In genomic region chr20:64078934-64079272, GRCh38 we compare ENCODE assay signal across 8 cellular contexts. TPM values are rescaled to one million over a fixed set of nuclear protein-coding genes. Genes with fewer than 3 reads are reported as not detected.
A peak's percentile ranks its signal among the peaks of the same experiment; 100 is the strongest.
DNase-seq lines count a peak whose midpoint lies in the region; ATAC-seq and TF ChIP-seq lines count a peak whose summit lies in the region.

No MANE protein-coding gene starts in this region.

- H3K36me3 ChIP-seq in Karpas-422 (ENCODE audit: insufficient read depth, low read length), result peaks cover 10% of the 10 kb centered on the region

- H3K27ac Mint-ChIP-seq in natural killer cell, result peak overlapping the region; percentile 82 to 92

- CTCF ChIA-PET in AG04450 (lab: Charles Lee), result interaction anchor here (0.8 to 1.8 kb wide), 3 partner anchors 9 to 41 kb away, joined by 3 to 5 read pairs (median 4); no protein-coding TSS in a partner anchor

- no peaks in the 10 kb centered on the region for H3K27me3 Mint-ChIP-seq in natural killer cell (ENCODE audit: low read depth in 2 of 2)

- H3K4me3 Mint-ChIP-seq in natural killer cell, result peak overlapping the region; percentile 90

- peaks cover 19% of the 10 kb centered on the region for H3K79me2 ChIP-seq in Karpas-422 (ENCODE audit: low read length)

- peaks cover 21 to 58% of the 10 kb centered on the region in 2 donors for H3K4me1 Mint-ChIP-seq in natural killer cell

- H3K27ac ChIP-seq in AG04450 (ENCODE audit: low read depth, low read length) (no peak overlapping the region), Karpas-422 (ENCODE audit: low read length) (peak overlapping the region; percentile 100), coronary artery (peak overlapping the region; percentile 58 to 92)

- no peaks in the 10 kb centered on the region for H4K20me1 ChIP-seq in Karpas-422 (ENCODE audit: insufficient read depth, low read depth, low read length)

- ATAC-seq in natural killer cell, result no peak

- no peak for TF ChIP-seq CTCF in AG04450 (IDR thresholded peaks at IDR 0.05; ENCODE audit: low read depth, low read length)
- TF ChIP-seq CTCF in coronary artery (IDR thresholded peaks at IDR 0.05), result no peak
- no peak for TF ChIP-seq CTCF in natural killer cell (IDR thresholded peaks at IDR 0.05)

- DNase-seq in AG04450 (ENCODE audit: low read depth, low spot score) (no peak), Karpas-422 (no peak), coronary artery (ENCODE audit: low spot score) (no peak), natural killer cell (no peak), NOMO-1 (lab: John Stamatoyannopoulos, UW; ENCODE audit: unreplicated experiment in 2 of 2) (no peak), posterior cingulate gyrus (no peak)
- DNase-seq in central memory CD4-positive, alpha-beta T cell, result no peak
- no peak for DNase-seq in activated CD8-positive, alpha-beta memory T cell treated with anti-CD3 and anti-CD28 coated beads, Interleukin-2, amount 50 U/mL, for 48 hours

- no peaks in the 10 kb centered on the region for H3K36me3 Mint-ChIP-seq in natural killer cell

- H3K4me1 ChIP-seq in Karpas-422 (ENCODE audit: low read length), result peaks cover 71% of the 10 kb centered on the region

- no peaks in the 10 kb centered on the region for H3K9me2 ChIP-seq in Karpas-422 (replicated peaks; ENCODE audit: insufficient read depth, low read length)

- no peaks in the 10 kb centered on the region for H3K9me3 Mint-ChIP-seq in natural killer cell

- intact Hi-C loops in natural killer cell (cut with micrococcal nuclease), result no loop called here
- intact Hi-C loops in posterior cingulate gyrus (cut with DNase I), result no loop called here

- H3K4me2 ChIP-seq in Karpas-422 (ENCODE audit: low read depth, low read length, poor library complexity, severe bottlenecking), result peak overlapping the region; percentile 93

- POLR2A ChIA-PET in AG04450 (lab: Yijun Ruan, JAX), result no interaction called here

- H3K9me3 ChIP-seq in AG04450 (ENCODE audit: control insufficient read depth, insufficient read depth, low read length) (no peaks in the 10 kb centered on the region; the same call in 1 of the 2 replicates), Karpas-422 (ENCODE audit: low read length) (no peaks in the 10 kb centered on the region)

- peaks cover 4% of the 10 kb centered on the region for H3K27me3 ChIP-seq in AG04450 (ENCODE audit: control insufficient read depth, insufficient read depth, low read length)
- H3K27me3 ChIP-seq in Karpas-422 (ENCODE audit: low read length), result no peaks in the 10 kb centered on the region

- peak overlapping the region; percentile 99 for H3K9ac ChIP-seq in Karpas-422 (ENCODE audit: low read length)

- H3K4me3 ChIP-seq in AG04450 (ENCODE audit: low read depth, low read length) (peak overlapping the region; percentile 68), Karpas-422 (ENCODE audit: low read length) (peak overlapping the region; percentile 95), coronary artery (peak overlapping the region; percentile 80)

- H2AFZ ChIP-seq in Karpas-422 (ENCODE audit: low read length), result no peak overlapping the region

RNA-seq across cellular contexts. Expression of gene RGS19, which starts 0.4 kb away (rescaled TPM):
- 7.5 and 9.3 TPM in 2 replicates for polyA plus RNA-seq in AG04450 (2011; rRNA removed)
- polyA minus RNA-seq in AG04450 (2011; rRNA and poly(A)+ RNA removed), result 5.5 and 8.3 TPM in 2 replicates
- 172 and 272 TPM in 2 replicates for total RNA-seq in Karpas-422 (2014; rRNA removed; shearing (Covaris generic); ENCODE audit: low replicate concordance)
- total RNA-seq in natural killer cell, result 10 to 100 TPM; 61.9 to 76.4 (median 68.2) TPM

RNA-seq across cellular contexts. Expression of gene OPRL1, which starts 1.0 kb away (rescaled TPM):
- polyA plus RNA-seq in AG04450 (2011; rRNA removed), result 0.86 and 1.1 TPM in 2 replicates
- 1.2 and 1.7 TPM in 2 replicates for polyA minus RNA-seq in AG04450 (2011; rRNA and poly(A)+ RNA removed)
- total RNA-seq in Karpas-422 (2014; rRNA removed; shearing (Covaris generic); ENCODE audit: low replicate concordance), result 34.0 and 60.6 TPM in 2 replicates
- 1 to 10 TPM; 1.2 to 2.2 (median 1.4) TPM for total RNA-seq in natural killer cell

RNA-seq across cellular contexts. Expression of gene LKAAEAR1, which starts 5.3 kb away (rescaled TPM):
- not detected in 2 replicates for polyA plus RNA-seq in AG04450 (2011; rRNA removed)
- polyA minus RNA-seq in AG04450 (2011; rRNA and poly(A)+ RNA removed), result not detected in 2 replicates
- total RNA-seq in Karpas-422 (2014; rRNA removed; shearing (Covaris generic); ENCODE audit: low replicate concordance), result not detected in 2 replicates
- not detected for total RNA-seq in natural killer cell

RNA-seq across cellular contexts. Expression of gene TCEA2, which starts 15.9 kb away (rescaled TPM):
- 12.8 and 18.0 TPM in 2 replicates for polyA plus RNA-seq in AG04450 (2011; rRNA removed)
- 11.7 and 19.6 TPM in 2 replicates for polyA minus RNA-seq in AG04450 (2011; rRNA and poly(A)+ RNA removed)
- 124 and 197 TPM in 2 replicates for total RNA-seq in Karpas-422 (2014; rRNA removed; shearing (Covaris generic); ENCODE audit: low replicate concordance)
- total RNA-seq in natural killer cell, result 10 to 100 TPM; 25.0 to 28.7 (median 28.5) TPM

RNA-seq across cellular contexts. Expression of gene NPBWR2, which starts 28.5 kb away (rescaled TPM):
- not detected in 2 replicates for polyA plus RNA-seq in AG04450 (2011; rRNA removed)
- polyA minus RNA-seq in AG04450 (2011; rRNA and poly(A)+ RNA removed), result not detected in 2 replicates
- total RNA-seq in Karpas-422 (2014; rRNA removed; shearing (Covaris generic); ENCODE audit: low replicate concordance), result 0.22 TPM in 1 of 2 replicates, not detected in the other
- total RNA-seq in natural killer cell, result not detected

Comparison
In these comparisons a context has a peak if more than half of its experiments do, and no peak if none do; other contexts are left out.
1. RNA of gene OPRL1, which starts 1.0 kb away (total RNA-seq): 34.0 to 60.6 TPM in Karpas-422; 1.2 to 2.2 TPM in natural killer cell; every median in the first group is over 10 times any median in the second.
2. Peak in every context shown above with its lines, with median percentiles within 50 percentile points of each other: H3K4me3 ChIP-seq.